In genomic region chr12:96020314-96021003, GRCh38 we compare ENCODE assay signal across 10 cellular contexts.
DNase-seq lines count a peak whose midpoint lies in the region; ATAC-seq and TF ChIP-seq lines count a peak whose summit lies in the region.
"Had no signal": no experiment of that assay in that cellular context is flagged by ENCODE, and none has a peak within 500 bp of the region (broad histone marks: within the 10 kb centered on the region; RNA-seq: fewer than 3 reads in every experiment).

No MANE protein-coding gene starts in this region.

- H3K36me3 ChIP-seq in OCI-LY3 (replicated peaks; ENCODE audit: low read depth, low read length): peaks cover 25% of the 10 kb centered on the region

- H3K4me2 ChIP-seq in OCI-LY3 (ENCODE audit: low read length): peak overlapping the region; percentile 5; the same call in 1 of the 2 replicates

- H3K27ac ChIP-seq in OCI-LY3 (ENCODE audit: low read length): no peak overlapping the region

- H4K20me1 ChIP-seq in OCI-LY3 (ENCODE audit: insufficient read depth, low read length): no peaks in the 10 kb centered on the region

- CTCF ChIA-PET in activated naive CD4-positive, alpha-beta T cell treated with anti-CD3 and anti-CD28 coated beads, Interleukin-2, amount 10 ng/mL, durations not matched to agents 7 days and 5 days (lab: Charles Lee): interaction anchor here (0.6 kb wide), 1 partner anchor 452 kb away, joined by 3 read pairs; no protein-coding TSS in a partner anchor

- H2AFZ ChIP-seq in OCI-LY3 (ENCODE audit: low read depth, low read length): no peak overlapping the region

- H3K9me3 ChIP-seq in OCI-LY3 (ENCODE audit: insufficient read depth, low read length): no peaks in the 10 kb centered on the region

- no peak for DNase-seq in DMS53 (lab: John Stamatoyannopoulos, UW)
- DNase-seq in Ammon's horn (ENCODE audit: low spot score): no peak
- DNase-seq in activated naive CD4-positive, alpha-beta T cell treated with anti-CD3 and anti-CD28 coated beads, Interleukin-2, amount 10 ng/mL, durations not matched to agents 7 days and 5 days: no peak
- no peak for DNase-seq in stimulated activated effector memory CD8-positive, alpha-beta T cell treated with anti-CD3 and anti-CD28 coated beads, Interleukin-12 subunit alpha, Interleukin-12 subunit beta, amount 100 ng/mL, for 72 hours (ENCODE audit: low spot score in 2 of 2)

- no peak overlapping the region for H3K4me3 ChIP-seq in OCI-LY3 (ENCODE audit: low read length)

- ATAC-seq in GM18499 (IDR thresholded peaks at IDR 0.05; ENCODE audit: insufficient read depth, unreplicated experiment): peak; percentile 90
- ATAC-seq in GM21390 (IDR thresholded peaks at IDR 0.05; ENCODE audit: unreplicated experiment): peak; percentile 99
- peak; percentile 98 for ATAC-seq in HG03103 (IDR thresholded peaks at IDR 0.05; ENCODE audit: low read depth, unreplicated experiment)
- no peak for ATAC-seq in stimulated activated effector memory CD8-positive, alpha-beta T cell treated with anti-CD3 and anti-CD28 coated beads, Interleukin-12 subunit alpha, Interleukin-12 subunit beta, amount 100 ng/mL, for 72 hours
- ATAC-seq: Panc1 had no signal

- H3K27ac Mint-ChIP-seq in activated naive CD4-positive, alpha-beta T cell treated with anti-CD3 and anti-CD28 coated beads, Interleukin-2, amount 10 ng/mL, durations not matched to agents 7 days and 5 days: no peak overlapping the region
- no peak overlapping the region for H3K27ac Mint-ChIP-seq in stimulated activated effector memory CD8-positive, alpha-beta T cell treated with anti-CD3 and anti-CD28 coated beads, Interleukin-12 subunit alpha, Interleukin-12 subunit beta, amount 100 ng/mL, for 72 hours
- H3K27ac Mint-ChIP-seq: progenitor cell of endocrine pancreas had no signal

- no peak for TF ChIP-seq CTCF in OCI-LY3 (IDR thresholded peaks at IDR 0.05; ENCODE audit: low read depth, low read length)

- H3K4me3 Mint-ChIP-seq in activated naive CD4-positive, alpha-beta T cell treated with anti-CD3 and anti-CD28 coated beads, Interleukin-2, amount 10 ng/mL, durations not matched to agents 7 days and 5 days: no peak overlapping the region
- no peak overlapping the region for H3K4me3 Mint-ChIP-seq in stimulated activated effector memory CD8-positive, alpha-beta T cell treated with anti-CD3 and anti-CD28 coated beads, Interleukin-12 subunit alpha, Interleukin-12 subunit beta, amount 100 ng/mL, for 72 hours

- H3K4me1 ChIP-seq in OCI-LY3 (ENCODE audit: low read length): peaks cover 11% of the 10 kb centered on the region

- no peaks in the 10 kb centered on the region for H3K9me3 Mint-ChIP-seq in activated naive CD4-positive, alpha-beta T cell treated with anti-CD3 and anti-CD28 coated beads, Interleukin-2, amount 10 ng/mL, durations not matched to agents 7 days and 5 days
- H3K9me3 Mint-ChIP-seq in stimulated activated effector memory CD8-positive, alpha-beta T cell treated with anti-CD3 and anti-CD28 coated beads, Interleukin-12 subunit alpha, Interleukin-12 subunit beta, amount 100 ng/mL, for 72 hours: no peaks in the 10 kb centered on the region

- no peaks in the 10 kb centered on the region for H3K27me3 Mint-ChIP-seq in activated naive CD4-positive, alpha-beta T cell treated with anti-CD3 and anti-CD28 coated beads, Interleukin-2, amount 10 ng/mL, durations not matched to agents 7 days and 5 days
- H3K27me3 Mint-ChIP-seq: progenitor cell of endocrine pancreas had no signal

- peaks cover 4% of the 10 kb centered on the region for H3K4me1 Mint-ChIP-seq in activated naive CD4-positive, alpha-beta T cell treated with anti-CD3 and anti-CD28 coated beads, Interleukin-2, amount 10 ng/mL, durations not matched to agents 7 days and 5 days
- H3K4me1 Mint-ChIP-seq in stimulated activated effector memory CD8-positive, alpha-beta T cell treated with anti-CD3 and anti-CD28 coated beads, Interleukin-12 subunit alpha, Interleukin-12 subunit beta, amount 100 ng/mL, for 72 hours: no peaks in the 10 kb centered on the region

- no peaks in the 10 kb centered on the region for H3K27me3 ChIP-seq in OCI-LY3 (ENCODE audit: low read depth, low read length)

- no peak overlapping the region for H3K9ac ChIP-seq in OCI-LY3 (ENCODE audit: low read length)

- H3K36me3 Mint-ChIP-seq in activated naive CD4-positive, alpha-beta T cell treated with anti-CD3 and anti-CD28 coated beads, Interleukin-2, amount 10 ng/mL, durations not matched to agents 7 days and 5 days: peaks cover 36% of the 10 kb centered on the region
- H3K36me3 Mint-ChIP-seq in stimulated activated effector memory CD8-positive, alpha-beta T cell treated with anti-CD3 and anti-CD28 coated beads, Interleukin-12 subunit alpha, Interleukin-12 subunit beta, amount 100 ng/mL, for 72 hours: peaks cover 97% of the 10 kb centered on the region

- no peaks in the 10 kb centered on the region for H3K79me2 ChIP-seq in OCI-LY3 (ENCODE audit: low read length)
